ENCODE assay signal across 9 cellular contexts in the genomic region with DNA sequence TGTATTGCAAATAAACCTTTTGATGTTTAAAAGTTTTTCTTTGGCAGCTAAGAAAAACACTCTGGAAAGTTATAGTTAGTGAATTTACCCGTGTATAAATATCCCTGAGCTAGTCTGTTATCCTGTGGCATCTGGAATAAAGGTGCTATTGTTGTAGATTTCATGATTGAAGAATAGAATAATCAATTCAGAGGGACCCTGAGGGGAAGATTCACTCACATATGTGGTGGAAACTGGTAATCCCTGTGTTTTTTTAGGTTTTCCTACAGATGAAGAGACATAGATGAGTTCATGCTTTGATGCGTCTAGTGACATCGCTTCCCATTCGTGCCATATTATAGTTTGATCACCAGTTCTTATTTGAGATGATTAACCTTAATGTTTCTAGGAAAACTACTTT.
"Had no signal": no experiment of that assay in that cellular context is flagged by ENCODE, and none has a peak within 500 bp of the region (broad histone marks: within the 10 kb centered on the region; RNA-seq: fewer than 3 reads in every experiment).

No MANE protein-coding gene starts in this region.

- H3K9me3 ChIP-seq: HAP-1 had no signal

- H3K4me3 Mint-ChIP-seq: HFFc6 had no signal

- H3K9me3 Mint-ChIP-seq: HFFc6 had no signal

- H3K4me3 ChIP-seq: GM23248, HAP-1, K562 had no signal

- DNase-seq: GM23248, GOT3, H7, HFFc6, IMR-90 had no signal

- H3K9ac ChIP-seq: GM23248 had no signal

- H2AFZ ChIP-seq: GM23248 had no signal

- H3K27ac Mint-ChIP-seq: HFFc6 had no signal

- H3K4me1 ChIP-seq: HAP-1 had no signal

- H3K36me3 ChIP-seq: HAP-1 had no signal

- H3K27ac ChIP-seq: GM23248 had no signal

- ATAC-seq: HCT116, K562 had no signal

- FAIRE-seq: HTR-8/SVneo, K562 had no signal
